In the genomic region with DNA sequence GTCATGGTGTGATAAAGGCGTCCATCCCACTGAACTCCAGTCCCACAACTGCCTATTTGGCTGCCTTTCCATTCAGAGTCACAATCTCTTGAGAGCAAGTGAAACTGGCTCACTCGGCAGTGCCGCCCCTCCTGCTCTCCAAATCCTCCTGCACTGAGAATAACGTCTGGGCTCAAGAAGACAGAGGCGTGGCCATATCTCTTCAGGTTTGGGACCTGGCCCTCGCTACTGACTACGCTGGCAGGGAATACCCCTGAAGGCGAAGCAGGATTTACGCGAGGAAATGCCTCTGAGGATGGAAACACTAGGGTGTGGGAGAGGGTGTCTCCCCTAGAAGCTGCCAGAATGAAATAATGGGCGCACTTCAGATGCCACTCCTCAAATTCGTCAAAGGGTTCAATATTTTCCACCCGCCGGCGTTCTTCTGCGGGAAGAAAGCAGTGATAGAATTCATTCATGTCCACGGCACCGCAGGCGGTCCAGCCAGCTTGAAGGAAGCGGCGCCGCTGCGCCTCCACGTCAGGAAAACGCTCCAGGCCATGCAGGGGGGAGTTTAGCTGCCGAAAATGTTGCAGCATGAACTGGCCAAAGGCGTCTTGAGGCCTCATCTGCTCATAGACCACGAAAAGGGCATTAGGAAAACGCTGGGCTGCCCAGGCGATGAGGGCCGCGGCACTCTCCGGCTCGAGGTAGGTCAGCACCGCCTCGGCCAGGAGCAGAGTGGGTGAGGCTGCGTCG, we compare ENCODE assay signal across 9 cellular contexts. TPM values are rescaled to one million over a fixed set of nuclear protein-coding genes. Genes with fewer than 3 reads are reported as not detected.
DNase-seq lines count a peak whose midpoint lies in the region; ATAC-seq and TF ChIP-seq lines count a peak whose summit lies in the region.
"Had no signal": no experiment of that assay in that cellular context is flagged by ENCODE, and none has a peak within 500 bp of the region (broad histone marks: within the 10 kb centered on the region; RNA-seq: fewer than 3 reads in every experiment).

No MANE protein-coding gene starts in this region.

- no peaks in the 10 kb centered on the region for H3K27me3 ChIP-seq in HUES48 (ENCODE audit: control insufficient read depth, insufficient read depth, low read length)

- H3K4me3 ChIP-seq in HUES48 (ENCODE audit: low read depth, low read length), result peak overlapping the region; percentile 72

- 13 to 20% (median 16%) methylated on average over 34 to 38 of the region's 38 CpGs for WGBS in adipose tissue, 3 donors

- peak overlapping the region; percentile 92 for H3K9ac ChIP-seq in HUES48 (ENCODE audit: low read depth, low read length)

- H3K27ac ChIP-seq in C4-2B (peak overlapping the region; percentile 89), HUES48 (ENCODE audit: low read depth, low read length) (peak overlapping the region; percentile 96), adipose tissue (ENCODE audit: low read depth, low read length) (peak overlapping the region; percentile 91)

- intact Hi-C loops in sciatic nerve (cut with DNase I), result no loop called here

- H3K9me3 ChIP-seq in HUES48 (ENCODE audit: control insufficient read depth, insufficient read depth, low read length), result no peaks in the 10 kb centered on the region

- H3K4me1 ChIP-seq in HUES48 (ENCODE audit: control insufficient read depth, insufficient read depth, low read length), result peaks cover 8% of the 10 kb centered on the region

- DNase-seq in hippocampal formation (lab: John Stamatoyannopoulos, UW) (peak; percentile 17 to 28), sciatic nerve (ENCODE audit: low spot score) (peak; percentile 59), HuH-7 (ENCODE audit: low spot score) (no peak), germinal center (ENCODE audit: low spot score) (no peak)

- peaks cover 15% of the 10 kb centered on the region for H3K36me3 ChIP-seq in HUES48 (ENCODE audit: control insufficient read depth, insufficient read depth, low read length)

- ATAC-seq in sciatic nerve, result peak; percentile 16
- ATAC-seq in HG02840 (IDR thresholded peaks at IDR 0.05; ENCODE audit: low FRiP score, unreplicated experiment), result no peak

- no peak for TF ChIP-seq CTCF in C4-2B (conservative IDR thresholded peaks at IDR 0.05)

RNA-seq across cellular contexts. Expression of gene LCMT2, which starts 1.0 kb away (rescaled TPM):
- 1 to 10 TPM; 2.1 to 5.5 (median 2.5) TPM for polyA plus RNA-seq in adipose tissue
- total RNA-seq in sciatic nerve, result 6.9 TPM

RNA-seq across cellular contexts. Expression of gene TGM7, which starts 27.3 kb away (rescaled TPM):
- polyA plus RNA-seq in adipose tissue, result under 1 TPM in 1 of 3 donors, not detected in 2; 0.02 TPM
- total RNA-seq in sciatic nerve, result not detected
- total RNA-seq: NCI-H460 had no signal

RNA-seq across cellular contexts. Expression of gene ZSCAN29, which starts 41.5 kb away (rescaled TPM):
- polyA plus RNA-seq in adipose tissue, result 1 to 10 TPM; 6.1 to 8.7 (median 6.3) TPM
- total RNA-seq in sciatic nerve, result 24.5 TPM

RNA-seq across cellular contexts. Expression of gene TUBGCP4, which starts 41.5 kb away (rescaled TPM):
- 1 to 10 TPM; 3.6 to 5.2 (median 5.2) TPM for polyA plus RNA-seq in adipose tissue
- total RNA-seq in sciatic nerve, result 18.9 TPM

Comparison
In these comparisons a context has a peak if more than half of its experiments do, and no peak if none do; other contexts are left out.
1. DNase-seq: peak in hippocampal formation (2 of 2) and sciatic nerve (single experiment); none in HuH-7 (single experiment) and germinal center (single experiment).
2. Peak in every context shown above with its lines, with median percentiles within 50 percentile points of each other: H3K27ac ChIP-seq.